Comparison of ENCODE assay signal across 8 cellular contexts in the genomic region with DNA sequence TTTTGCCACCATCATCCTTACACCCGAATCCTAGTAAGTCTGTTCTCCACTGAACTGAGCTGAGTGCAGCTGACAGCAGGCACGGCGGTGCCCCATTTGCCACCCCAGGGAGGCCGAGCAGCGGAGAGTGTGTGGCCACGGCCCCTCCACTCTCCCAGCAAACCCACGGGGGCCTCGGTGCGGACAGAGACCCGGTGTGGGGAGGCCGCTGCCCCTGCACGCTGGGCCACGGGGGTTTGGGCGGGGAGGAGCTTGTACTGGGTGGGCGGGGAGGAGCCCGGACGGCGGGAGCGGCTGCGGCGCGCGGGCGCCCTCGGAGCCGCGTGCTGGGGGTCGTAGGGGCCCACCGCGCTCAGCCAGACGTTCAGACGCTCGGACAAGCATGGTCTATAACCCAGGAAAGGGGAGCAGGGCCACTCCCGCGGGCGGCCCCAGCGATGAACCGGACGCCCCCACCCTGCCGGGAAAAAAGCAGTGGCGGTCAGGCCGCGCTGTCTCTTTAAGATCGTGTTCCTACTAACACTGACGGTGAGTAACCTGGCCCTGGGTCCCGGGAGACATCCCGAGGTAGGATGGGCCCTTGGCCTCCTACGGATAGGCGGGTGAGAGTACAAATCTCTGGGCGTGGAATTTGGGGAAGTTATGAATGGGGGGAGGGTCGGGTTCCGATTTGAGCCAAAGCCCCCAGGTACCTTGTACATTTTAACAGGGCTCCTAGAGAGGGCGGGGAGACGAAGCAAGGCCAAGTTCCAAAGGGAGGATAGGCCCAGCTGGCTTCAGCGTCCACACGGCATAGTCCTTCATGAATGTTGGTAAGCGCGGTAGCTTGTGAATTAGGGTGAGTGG. TPM values are rescaled to one million over a fixed set of nuclear protein-coding genes. Genes with fewer than 3 reads are reported as not detected.
A peak's percentile ranks its signal among the peaks of the same experiment; 100 is the strongest.
DNase-seq lines count a peak whose midpoint lies in the region; ATAC-seq and TF ChIP-seq lines count a peak whose summit lies in the region.

A gene with protein sequence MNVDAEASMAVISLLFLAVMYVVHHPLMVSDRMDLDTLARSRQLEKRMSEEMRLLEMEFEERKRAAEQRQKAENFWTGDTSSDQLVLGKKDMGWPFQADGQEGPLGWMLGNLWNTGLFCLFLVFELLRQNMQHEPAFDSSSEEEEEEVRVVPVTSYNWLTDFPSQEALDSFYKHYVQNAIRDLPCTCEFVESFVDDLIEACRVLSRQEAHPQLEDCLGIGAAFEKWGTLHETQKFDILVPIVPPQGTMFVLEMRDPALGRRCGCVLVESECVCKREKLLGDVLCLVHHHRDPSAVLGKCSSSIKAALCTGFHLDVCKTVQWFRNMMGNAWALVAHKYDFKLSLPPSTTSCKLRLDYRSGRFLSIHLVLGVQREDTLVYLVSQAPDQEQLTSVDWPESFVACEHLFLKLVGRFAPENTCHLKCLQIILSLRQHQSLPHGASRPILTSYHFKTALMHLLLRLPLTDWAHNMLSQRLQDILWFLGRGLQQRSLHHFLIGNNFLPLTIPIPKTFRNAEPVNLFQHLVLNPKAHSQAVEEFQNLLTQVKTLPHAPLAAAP (plus strand): TSS at position 280 of the 846 bp plus-strand sequence. CDS start 523 bp downstream, at position 803.

- no peaks in the 10 kb centered on the region for H3K36me3 Mint-ChIP-seq in memory B cell

- peaks cover 8 to 16% of the 10 kb centered on the region in 2 experiments; a peak in 1 of 4 replicates for H3K4me1 ChIP-seq in SK-N-SH (ENCODE audit: control insufficient read depth in 1 of 2, insufficient read depth in 2 of 2, low read depth in 1 of 2, low read length in 1 of 2)

- no peaks in the 10 kb centered on the region for H3K9me3 ChIP-seq in SK-N-SH

- H3K4me1 Mint-ChIP-seq in memory B cell = peaks cover 30% of the 10 kb centered on the region

- peak within 1 kb of the TSS; percentile 94 for H3K4me3 Mint-ChIP-seq in memory B cell

- POLR2A ChIA-PET in SK-N-SH (lab: Yijun Ruan, JAX) = interaction anchor here (1.4 to 2.7 kb wide), 2 partner anchors 11 to 20 kb away, joined by 4 to 15 read pairs; a partner anchor contains a TSS

- TF ChIP-seq EP300 in SK-N-SH (IDR thresholded peaks at IDR 0.05; ENCODE audit: borderline replicate concordance in 1 of 2, low read depth in 1 of 2, low read length in 1 of 2) = no peak

- peak within 1 kb of the TSS; percentile 83 for H3K27ac Mint-ChIP-seq in memory B cell

- no peaks in the 10 kb centered on the region for H3K27me3 Mint-ChIP-seq in memory B cell

- DNase-seq in activated T-cell treated with anti-CD3 and anti-CD28 coated beads for 24 hours (ENCODE audit: low read depth) (peak; percentile 26), activated T-cell treated with anti-CD3 and anti-CD28 coated beads for 4 hours (no peak), SK-N-SH (peak; percentile 90), cerebellar cortex (ENCODE audit: low spot score) (peak; percentile 53), memory B cell (ENCODE audit: low spot score in 2 of 2) (peak in 1 of 2 donors; percentile 32), substantia nigra (lab: John Stamatoyannopoulos, UW) (peak in 4 of 49 donors; percentile 14 to 65 (median 26))

- H3K9me3 Mint-ChIP-seq in memory B cell = no peaks in the 10 kb centered on the region

- no peaks in the 10 kb centered on the region for H3K79me2 ChIP-seq in SK-N-SH (ENCODE audit: insufficient read depth)

- H3K27me3 ChIP-seq in SK-N-SH (ENCODE audit: insufficient read depth) = no peaks in the 10 kb centered on the region

- peak within 1 kb of the TSS in 1 of 2 experiments; percentile 61; a peak in 1 of 4 replicates for H3K27ac ChIP-seq in SK-N-SH (ENCODE audit: low read depth in 2 of 2, low read length in 1 of 2)
- H3K27ac ChIP-seq in substantia nigra (ENCODE audit: low read depth, low read length, poor library complexity, severe bottlenecking) = peak within 1 kb of the TSS; percentile 19

- peaks cover 15% of the 10 kb centered on the region for H3F3A ChIP-seq in SK-N-SH (replicated peaks; ENCODE audit: insufficient read depth)

- CTCF ChIA-PET in SK-N-SH (lab: Yijun Ruan, JAX) = interaction anchor here (0.6 to 1.2 kb wide), 4 partner anchors 9 to 84 kb away, joined by 3 to 5 read pairs (median 4); no protein-coding TSS in a partner anchor

- peak within 1 kb of the TSS; percentile 61 for H3K9ac ChIP-seq in SK-N-SH

- H3K4me2 ChIP-seq in SK-N-SH = peak within 1 kb of the TSS; percentile 86

- 16% methylated on average over 29 of the region's 58 CpGs for WGBS in SK-N-SH (ENCODE audit: low lambda C conversion rate)

- ATAC-seq in memory B cell (ENCODE audit: low read depth) (no peak), GM19395 (IDR thresholded peaks at IDR 0.05; ENCODE audit: unreplicated experiment) (no peak), GM18861 (IDR thresholded peaks at IDR 0.05; ENCODE audit: unreplicated experiment) (no peak)

- H3K9me2 ChIP-seq in SK-N-SH = no peaks in the 10 kb centered on the region

- TF ChIP-seq CTCF in SK-N-SH (IDR thresholded peaks at IDR 0.05) = no peak

- peak within 1 kb of the TSS; percentile 60 to 62 for H3K4me3 ChIP-seq in SK-N-SH (ENCODE audit: low read depth in 2 of 2, low read length in 1 of 2)

- H3K36me3 ChIP-seq in SK-N-SH (replicated peaks in 1 of 2; ENCODE audit: control insufficient read depth in 1 of 2, insufficient read depth in 2 of 2, low read length in 1 of 2) = peaks cover 0 to 5% of the 10 kb centered on the region in 2 experiments

- no peak for TF ChIP-seq RAD21 in SK-N-SH (IDR thresholded peaks at IDR 0.05; ENCODE audit: low read length)

- no peaks in the 10 kb centered on the region for H4K20me1 ChIP-seq in SK-N-SH (ENCODE audit: insufficient read depth)

- peak within 1 kb of the TSS; percentile 91 for H2AFZ ChIP-seq in SK-N-SH (ENCODE audit: low read depth)

TF ChIP-seq in SK-N-SH, 30 proteins besides CTCF, POLR2A, EP300 and RAD21:
- TF ChIP-seq MXI1 (IDR thresholded peaks at IDR 0.05; ENCODE audit: low read depth, low read length) (0 out of 2 replicates have a peak, but pooled peaks have one; percentile 18), NRF1 (IDR thresholded peaks at IDR 0.05; ENCODE audit: low read depth, low read length) (no peak), YY1 (IDR thresholded peaks at IDR 0.05; ENCODE audit: low read depth) (no peak), JUND (IDR thresholded peaks at IDR 0.05) (no peak), POLR2AphosphoS5 (IDR thresholded peaks at IDR 0.05; ENCODE audit: low read depth, low read length) (peak; percentile 33; the same call in 1 of the 2 replicates), SIN3A (IDR thresholded peaks at IDR 0.05; ENCODE audit: borderline replicate concordance, low read depth, low read length) (peak; percentile 30; the same call in 1 of the 2 replicates), RFX5 (IDR thresholded peaks at IDR 0.05; ENCODE audit: low read length) (no peak), GABPA (IDR thresholded peaks at IDR 0.05; ENCODE audit: low read depth) (no peak), TEAD4 (IDR thresholded peaks at IDR 0.05; ENCODE audit: borderline replicate concordance, insufficient read depth) (no peak), NFIC (IDR thresholded peaks at IDR 0.05; ENCODE audit: borderline replicate concordance) (no peak), GATA2 (CRISPR knock-in tag; IDR thresholded peaks at IDR 0.05) (no peak)
- TF ChIP-seq, protein P1, sequence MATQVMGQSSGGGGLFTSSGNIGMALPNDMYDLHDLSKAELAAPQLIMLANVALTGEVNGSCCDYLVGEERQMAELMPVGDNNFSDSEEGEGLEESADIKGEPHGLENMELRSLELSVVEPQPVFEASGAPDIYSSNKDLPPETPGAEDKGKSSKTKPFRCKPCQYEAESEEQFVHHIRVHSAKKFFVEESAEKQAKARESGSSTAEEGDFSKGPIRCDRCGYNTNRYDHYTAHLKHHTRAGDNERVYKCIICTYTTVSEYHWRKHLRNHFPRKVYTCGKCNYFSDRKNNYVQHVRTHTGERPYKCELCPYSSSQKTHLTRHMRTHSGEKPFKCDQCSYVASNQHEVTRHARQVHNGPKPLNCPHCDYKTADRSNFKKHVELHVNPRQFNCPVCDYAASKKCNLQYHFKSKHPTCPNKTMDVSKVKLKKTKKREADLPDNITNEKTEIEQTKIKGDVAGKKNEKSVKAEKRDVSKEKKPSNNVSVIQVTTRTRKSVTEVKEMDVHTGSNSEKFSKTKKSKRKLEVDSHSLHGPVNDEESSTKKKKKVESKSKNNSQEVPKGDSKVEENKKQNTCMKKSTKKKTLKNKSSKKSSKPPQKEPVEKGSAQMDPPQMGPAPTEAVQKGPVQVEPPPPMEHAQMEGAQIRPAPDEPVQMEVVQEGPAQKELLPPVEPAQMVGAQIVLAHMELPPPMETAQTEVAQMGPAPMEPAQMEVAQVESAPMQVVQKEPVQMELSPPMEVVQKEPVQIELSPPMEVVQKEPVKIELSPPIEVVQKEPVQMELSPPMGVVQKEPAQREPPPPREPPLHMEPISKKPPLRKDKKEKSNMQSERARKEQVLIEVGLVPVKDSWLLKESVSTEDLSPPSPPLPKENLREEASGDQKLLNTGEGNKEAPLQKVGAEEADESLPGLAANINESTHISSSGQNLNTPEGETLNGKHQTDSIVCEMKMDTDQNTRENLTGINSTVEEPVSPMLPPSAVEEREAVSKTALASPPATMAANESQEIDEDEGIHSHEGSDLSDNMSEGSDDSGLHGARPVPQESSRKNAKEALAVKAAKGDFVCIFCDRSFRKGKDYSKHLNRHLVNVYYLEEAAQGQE (IDR thresholded peaks at IDR 0.05; ENCODE audit: low read depth, low read length) = no peak
- TF ChIP-seq, protein P2, sequence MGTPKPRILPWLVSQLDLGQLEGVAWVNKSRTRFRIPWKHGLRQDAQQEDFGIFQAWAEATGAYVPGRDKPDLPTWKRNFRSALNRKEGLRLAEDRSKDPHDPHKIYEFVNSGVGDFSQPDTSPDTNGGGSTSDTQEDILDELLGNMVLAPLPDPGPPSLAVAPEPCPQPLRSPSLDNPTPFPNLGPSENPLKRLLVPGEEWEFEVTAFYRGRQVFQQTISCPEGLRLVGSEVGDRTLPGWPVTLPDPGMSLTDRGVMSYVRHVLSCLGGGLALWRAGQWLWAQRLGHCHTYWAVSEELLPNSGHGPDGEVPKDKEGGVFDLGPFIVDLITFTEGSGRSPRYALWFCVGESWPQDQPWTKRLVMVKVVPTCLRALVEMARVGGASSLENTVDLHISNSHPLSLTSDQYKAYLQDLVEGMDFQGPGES (IDR thresholded peaks at IDR 0.05; ENCODE audit: low read depth, low read length) = no peak

RNA-seq across cellular contexts. Expression of the gene that starts here (rescaled TPM):
- polyA plus RNA-seq in SK-N-SH (2012; rRNA removed) = 4.3 and 5.0 TPM in 2 replicates
- polyA plus RNA-seq in SK-N-SH (2012; cell fraction: cytosol; rRNA removed) = 5.0 and 6.1 TPM in 2 replicates
- 3.4 and 3.6 TPM in 2 replicates for polyA plus RNA-seq in SK-N-SH (2012; cell fraction: nucleus; rRNA removed)
